In the genomic region with DNA sequence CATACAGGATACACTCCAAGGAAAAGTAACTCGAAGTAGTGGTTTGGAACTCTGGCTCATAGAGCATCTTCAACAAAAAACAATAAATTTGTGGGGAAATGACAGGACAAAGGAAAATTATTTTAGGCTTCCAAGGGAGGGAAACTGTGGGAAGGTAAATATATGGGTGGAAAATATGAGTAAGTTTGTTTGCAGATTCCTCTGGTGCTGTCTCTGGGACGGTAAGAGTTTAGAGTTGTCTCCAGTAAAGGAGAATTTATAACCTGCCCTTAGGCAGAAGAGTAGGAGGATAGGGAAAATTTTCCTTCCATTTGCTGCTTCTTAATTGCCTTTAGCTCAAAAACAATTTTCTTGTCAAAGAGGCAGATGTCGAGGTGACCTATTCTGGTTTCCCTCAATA, we compare ENCODE assay signal across 17 cellular contexts. TPM values are rescaled to one million over a fixed set of nuclear protein-coding genes. Genes with fewer than 3 reads are reported as not detected.
DNase-seq lines count a peak whose midpoint lies in the region; ATAC-seq, FAIRE-seq and TF ChIP-seq lines count a peak whose summit lies in the region.
"Had no signal": no experiment of that assay in that cellular context is flagged by ENCODE, and none has a peak within 500 bp of the region (broad histone marks: within the 10 kb centered on the region; RNA-seq: fewer than 3 reads in every experiment).

No MANE protein-coding gene starts in this region.

- H3K18ac ChIP-seq in H9 (ENCODE audit: insufficient read length, low read depth, low read length), result no peak overlapping the region

- H3K4me2 ChIP-seq in H9 (ENCODE audit: insufficient read depth, insufficient read length, low read length) (no peak overlapping the region), smooth muscle cell (no peak overlapping the region)

- H3K23me2 ChIP-seq in H9 (ENCODE audit: insufficient read length, low read depth, low read length, poor library complexity, severe bottlenecking), result no peaks in the 10 kb centered on the region

- H2BK20ac ChIP-seq in H9 (ENCODE audit: low read depth, low read length, poor library complexity, severe bottlenecking), result no peak overlapping the region

- H3F3A ChIP-seq in smooth muscle cell (ENCODE audit: low read depth), result no peaks in the 10 kb centered on the region

- no peak for TF ChIP-seq POLR2A in body of pancreas (IDR thresholded peaks at IDR 0.05)

- H3K79me1 ChIP-seq in H9 (ENCODE audit: insufficient read depth, low read depth, low read length, poor library complexity, severe bottlenecking), result no peaks in the 10 kb centered on the region

- H3K36me3 ChIP-seq in smooth muscle cell (ENCODE audit: low read depth), result no peaks in the 10 kb centered on the region
- no peaks in the 10 kb centered on the region for H3K36me3 ChIP-seq in body of pancreas (replicated peaks in 1 of 2; ENCODE audit: insufficient read depth in 1 of 2, low read depth in 2 of 2)
- H3K36me3 ChIP-seq: HAP-1 had no signal

- no peak overlapping the region for H3K14ac ChIP-seq in H9 (ENCODE audit: insufficient read depth, low read length)

- no peaks in the 10 kb centered on the region for H3K4me1 Mint-ChIP-seq in H9
- H3K4me1 Mint-ChIP-seq: CD4-positive, CD25-positive, alpha-beta regulatory T cell had no signal

- H2BK12ac ChIP-seq in H9 (ENCODE audit: insufficient read length, low read depth, low read length), result no peak overlapping the region

- peak; percentile 21 for DNase-seq in NCI-H2227 treated with DMSO at 0.1 percent for 48 hours (lab: John Stamatoyannopoulos, UW)
- no peak for DNase-seq in NCI-H2227 (lab: John Stamatoyannopoulos, UW; ENCODE audit: unreplicated experiment)
- DNase-seq in H9, result no peak
- DNase-seq in smooth muscle cell (lab: John Stamatoyannopoulos, UW; ENCODE audit: unreplicated experiment), result no peak
- no peak for DNase-seq in body of pancreas
- DNase-seq in AG08396 (ENCODE audit: low spot score), result no peak
- DNase-seq: CD4-positive, CD25-positive, alpha-beta regulatory T cell; DMS53; GOT3 had no signal

- H3K27ac Mint-ChIP-seq in H9, result no peak overlapping the region
- H3K27ac Mint-ChIP-seq: CD4-positive, CD25-positive, alpha-beta regulatory T cell had no signal

- no peaks in the 10 kb centered on the region for H3K36me3 Mint-ChIP-seq in H9 (ENCODE audit: insufficient read depth in 1 of 3, low read depth in 3 of 3)
- H3K36me3 Mint-ChIP-seq: CD4-positive, CD25-positive, alpha-beta regulatory T cell had no signal

- no peaks in the 10 kb centered on the region for H3K4me1 ChIP-seq in H9 (ENCODE audit: insufficient read depth, low read length)
- no peaks in the 10 kb centered on the region for H3K4me1 ChIP-seq in smooth muscle cell (ENCODE audit: low read depth)
- H3K4me1 ChIP-seq in body of pancreas, result no peaks in the 10 kb centered on the region
- H3K4me1 ChIP-seq: HAP-1 had no signal

- no peaks in the 10 kb centered on the region for H4K20me1 ChIP-seq in H9 (ENCODE audit: control insufficient read depth, insufficient read depth, insufficient read length)
- no peaks in the 10 kb centered on the region for H4K20me1 ChIP-seq in smooth muscle cell (ENCODE audit: low read depth)

- no peak overlapping the region for H2BK5ac ChIP-seq in H9 (ENCODE audit: insufficient read length, low read length)

- TF ChIP-seq CTCF in H9 (conservative IDR thresholded peaks at IDR 0.05) (no peak), smooth muscle cell (IDR thresholded peaks at IDR 0.05; ENCODE audit: borderline replicate concordance, insufficient read depth, poor library complexity, severe bottlenecking) (no peak), body of pancreas (IDR thresholded peaks at IDR 0.05) (no peak)

- no peak overlapping the region for H2BK120ac ChIP-seq in H9 (ENCODE audit: low read depth, low read length, poor library complexity, severe bottlenecking)

- no peaks in the 10 kb centered on the region for H3K79me2 ChIP-seq in H9 (ENCODE audit: insufficient read depth, low read length)
- H3K79me2 ChIP-seq in smooth muscle cell (ENCODE audit: low read depth), result no peaks in the 10 kb centered on the region

- ATAC-seq in body of pancreas (no peak), GM21528 (IDR thresholded peaks at IDR 0.05; ENCODE audit: low FRiP score, unreplicated experiment) (no peak)
- ATAC-seq: GM12878 had no signal

- no peak overlapping the region for H3K4me3 Mint-ChIP-seq in H9
- H3K4me3 Mint-ChIP-seq: CD4-positive, CD25-positive, alpha-beta regulatory T cell had no signal

- WGBS in H9 (ENCODE audit: extremely low coverage, insufficient read length, low lambda C conversion rate), result no CpG with 5 or more reads among the region's 3 CpGs
- WGBS in smooth muscle cell (ENCODE audit: low lambda C conversion rate), result 59% methylated on average over 3 of the region's 3 CpGs
- WGBS in body of pancreas, 2 donors, result 84 to 87% methylated on average over 3 of the region's 3 CpGs

- H3K27me3 ChIP-seq in H9 (ENCODE audit: insufficient read depth, low read length) (no peaks in the 10 kb centered on the region), smooth muscle cell (ENCODE audit: low read depth) (no peaks in the 10 kb centered on the region), body of pancreas (no peaks in the 10 kb centered on the region)
- H3K27me3 ChIP-seq: BLaER1 treated with 17β-estradiol and CSF1 and Interleukin-3, amounts not matched to agents 10 nM and 100 nM had no signal

- no peak overlapping the region for H3K4ac ChIP-seq in H9 (ENCODE audit: low read depth, low read length)

- H3K27ac ChIP-seq in H9 (ENCODE audit: insufficient read length, low read depth, low read length) (no peak overlapping the region), smooth muscle cell (ENCODE audit: low read depth) (peak overlapping the region; percentile 28), body of pancreas (no peak overlapping the region)
- H3K27ac ChIP-seq: 22Rv1; BLaER1 treated with 17β-estradiol and CSF1 and Interleukin-3, amounts not matched to agents 10 nM and 100 nM had no signal

- H2AFZ ChIP-seq in H9 (ENCODE audit: low read length) (no peak overlapping the region), smooth muscle cell (ENCODE audit: low read depth) (no peak overlapping the region)

- H3K4me3 ChIP-seq in smooth muscle cell (no peak overlapping the region), body of pancreas (no peak overlapping the region)
- H3K4me3 ChIP-seq: BLaER1 treated with 17β-estradiol and CSF1 and Interleukin-3, amounts not matched to agents 10 nM and 100 nM; GM12878; HAP-1 had no signal

- peak overlapping the region; percentile 6 for H3T11ph ChIP-seq in H9 (ENCODE audit: low read length)

- H3K9ac ChIP-seq in H9 (ENCODE audit: extremely low read depth, insufficient read length, low read length), result no peak overlapping the region
- H3K9ac ChIP-seq in smooth muscle cell (ENCODE audit: low read depth), result no peak overlapping the region
- H3K9ac ChIP-seq: BLaER1 treated with 17β-estradiol and CSF1 and Interleukin-3, amounts not matched to agents 10 nM and 100 nM had no signal

- peak; percentile 93 for FAIRE-seq in endometrium (lab: Jason Lieb, UNC)
- FAIRE-seq: GM12878, GM18507 had no signal

- H3K56ac ChIP-seq in H9 (ENCODE audit: insufficient read length, low read depth, low read length), result no peak overlapping the region

- no peak overlapping the region for H3K23ac ChIP-seq in H9 (ENCODE audit: insufficient read length, low read depth, low read length)

- H3K9me3 Mint-ChIP-seq in H9, result no peaks in the 10 kb centered on the region; a peak in 1 of 5 replicates

- H4K8ac ChIP-seq in H9 (replicated peaks; ENCODE audit: insufficient read length, low read depth, low read length), result no peak overlapping the region

- intact Hi-C loops in body of pancreas (cut with DNase I), result no loop called here

- H4K91ac ChIP-seq in H9 (ENCODE audit: insufficient read length, low read depth, low read length), result no peak overlapping the region

- H3K9me3 ChIP-seq in H9 (ENCODE audit: control insufficient read depth, low read depth, low read length), result no peaks in the 10 kb centered on the region
- H3K9me3 ChIP-seq in smooth muscle cell (replicated peaks; ENCODE audit: low read depth), result no peaks in the 10 kb centered on the region
- H3K9me3 ChIP-seq in body of pancreas, result no peaks in the 10 kb centered on the region
- H3K9me3 ChIP-seq: HAP-1 had no signal

- no peak overlapping the region for H2BK15ac ChIP-seq in H9 (ENCODE audit: low read depth, low read length)

- no peak overlapping the region for H2AK5ac ChIP-seq in H9 (ENCODE audit: insufficient read length, low read length)

- H3K27me3 Mint-ChIP-seq in H9 (ENCODE audit: low read depth), result no peaks in the 10 kb centered on the region
- H3K27me3 Mint-ChIP-seq: CD4-positive, CD25-positive, alpha-beta regulatory T cell had no signal

- H4K5ac ChIP-seq in H9 (ENCODE audit: insufficient read length, low read depth, low read length), result no peak overlapping the region

RNA-seq across cellular contexts. Expression of gene HNMT, which starts 19.3 kb away (rescaled TPM):
- total RNA-seq in H9 (2021), result 1.3 and 1.9 TPM in 2 replicates
- total RNA-seq in smooth muscle cell, result 9.6 and 20.7 TPM in 2 replicates
- 3.6 and 10.8 TPM in 2 replicates for polyA plus RNA-seq in smooth muscle cell
- total RNA-seq in body of pancreas, result 10 to 100 TPM; 37.2 to 52.1 TPM
- total RNA-seq: CD4-positive, CD25-positive, alpha-beta regulatory T cell; GM12878; HT1080 had no signal
- polyA plus RNA-seq: CD4-positive, CD25-positive, alpha-beta regulatory T cell; GM12878 had no signal
